ENCODE assay signal across 1 cellular context in the genomic region with DNA sequence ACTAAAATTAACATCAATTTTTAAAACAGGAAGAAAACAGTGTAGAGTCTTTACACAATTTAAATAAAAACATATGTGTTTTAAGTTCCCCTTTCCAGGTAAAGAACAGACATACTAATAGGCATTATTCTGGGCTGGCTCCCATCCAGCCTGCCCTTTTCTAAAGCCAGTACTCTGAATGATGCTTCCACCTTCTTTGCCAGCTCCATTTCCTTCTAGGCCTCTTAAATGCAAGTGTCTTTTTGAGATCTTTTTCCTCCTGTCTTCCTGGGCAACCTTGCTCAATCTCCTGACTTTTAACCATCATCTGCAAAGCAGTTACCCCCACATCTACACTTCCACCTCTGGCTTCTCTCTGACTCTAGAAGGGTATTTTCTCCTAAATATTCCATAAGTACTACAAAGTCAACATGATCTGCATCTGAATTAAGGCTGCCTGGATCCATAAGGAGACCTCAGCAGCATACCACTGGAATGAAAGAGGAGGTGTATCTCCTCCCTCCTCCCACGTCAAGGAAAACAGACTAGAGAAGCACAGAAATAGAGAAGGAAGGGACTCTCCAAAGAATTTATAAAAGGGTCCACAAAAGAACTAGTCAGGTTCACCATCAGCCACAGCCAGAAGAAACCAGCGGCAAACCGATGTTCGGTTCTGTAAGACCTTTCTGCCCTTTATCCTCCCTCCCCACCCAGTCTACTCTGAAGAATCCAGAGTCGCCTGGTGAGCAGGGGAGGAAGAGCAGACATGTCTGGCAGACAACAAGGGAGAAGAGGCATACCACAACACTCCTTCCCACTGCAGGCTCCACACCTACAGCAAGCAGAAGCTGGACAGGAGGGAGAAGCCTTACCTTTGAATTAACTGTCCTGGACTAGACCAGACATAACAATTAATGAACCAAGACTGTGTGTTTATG.
TF ChIP-seq lines count a peak whose summit lies in the region.

No MANE protein-coding gene starts in this region.

TF ChIP-seq in IMR-90, 13 proteins besides CTCF, POLR2A, EP300 and RAD21:
- no peak for TF ChIP-seq NFE2L2 (IDR thresholded peaks at IDR 0.05; ENCODE audit: low read depth, low read length)
- no peak for TF ChIP-seq CHD1 (IDR thresholded peaks at IDR 0.05; ENCODE audit: low read depth, low read length)
- no peak for TF ChIP-seq BHLHE40 (IDR thresholded peaks at IDR 0.05; ENCODE audit: low read depth, low read length)
- no peak for TF ChIP-seq SMC3 (IDR thresholded peaks at IDR 0.05; ENCODE audit: low read depth, low read length)
